ENCODE assay signal across 8 cellular contexts in the genomic region with DNA sequence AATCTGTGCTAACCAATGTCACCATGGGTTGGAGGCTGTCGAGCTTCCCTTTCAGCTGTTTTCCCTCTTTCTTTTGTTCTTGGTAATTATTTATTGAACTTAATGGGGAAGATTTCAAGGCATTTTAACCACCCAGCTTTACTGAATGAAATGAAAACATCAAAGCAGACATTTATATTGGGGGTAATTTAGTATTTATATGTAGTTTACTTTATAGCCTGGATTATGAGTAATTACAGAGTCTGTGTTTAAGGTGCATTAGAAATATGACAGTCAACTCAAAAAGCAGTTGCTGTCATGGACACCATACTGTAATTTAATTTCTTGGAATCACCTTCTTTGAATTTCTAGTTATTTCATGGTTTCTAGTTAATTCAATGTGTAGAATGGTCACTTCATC.
"Had no signal": no experiment of that assay in that cellular context is flagged by ENCODE, and none has a peak within 500 bp of the region (broad histone marks: within the 10 kb centered on the region; RNA-seq: fewer than 3 reads in every experiment).

No MANE protein-coding gene starts in this region.

- H3K27ac Mint-ChIP-seq: HFFc6 had no signal

- H3K4me3 ChIP-seq: GM23248, HAP-1, K562 had no signal

- H3K9me3 ChIP-seq: HAP-1 had no signal

- DNase-seq: GM23248, GOT3, H7, HFFc6, IMR-90 had no signal

- H3K4me3 Mint-ChIP-seq: HFFc6 had no signal

- H3K27ac ChIP-seq: GM23248, HL-60 had no signal

- H3K9me3 Mint-ChIP-seq: HFFc6 had no signal

- H3K36me3 ChIP-seq: HAP-1 had no signal
